ENCODE assay signal across 13 cellular contexts in genomic region chr15:57149196-57149595, GRCh38.
DNase-seq lines count a peak whose midpoint lies in the region; ATAC-seq and TF ChIP-seq lines count a peak whose summit lies in the region.
"Had no signal": no experiment of that assay in that cellular context is flagged by ENCODE, and none has a peak within 500 bp of the region (broad histone marks: within the 10 kb centered on the region; RNA-seq: fewer than 3 reads in every experiment).

No MANE protein-coding gene starts in this region.

- no peak overlapping the region for H3K4me3 ChIP-seq in ascending aorta
- no peak overlapping the region for H3K4me3 ChIP-seq in fibroblast of pulmonary artery (replicated peaks; ENCODE audit: low read depth, low read length)
- no peak overlapping the region for H3K4me3 ChIP-seq in psoas muscle
- H3K4me3 ChIP-seq in lower leg skin (ENCODE audit: low read depth, poor library complexity, severe bottlenecking) = no peak overlapping the region
- H3K4me3 ChIP-seq: dorsolateral prefrontal cortex had no signal

- peak overlapping the region; percentile 54 to 65 for H3K27ac ChIP-seq in ascending aorta
- no peak overlapping the region for H3K27ac ChIP-seq in psoas muscle

- H3K9me3 Mint-ChIP-seq in HFFc6 = peaks cover 21% of the 10 kb centered on the region

- ATAC-seq in psoas muscle = peak in 3 of 4 donors; percentile 43 to 78 (median 55)

- H3K36me3 ChIP-seq in ascending aorta = peaks cover 0 to 3% of the 10 kb centered on the region in 2 donors
- H3K36me3 ChIP-seq in psoas muscle (ENCODE audit: insufficient read depth in 1 of 2, low read depth in 1 of 2) = no peaks in the 10 kb centered on the region

- peaks cover 58% of the 10 kb centered on the region for H3K4me1 Mint-ChIP-seq in HFFc6 (ENCODE audit: low read depth)

- peaks cover 3% of the 10 kb centered on the region; the same call in 1 of the 2 replicates for H3K27me3 Mint-ChIP-seq in HFFc6 (ENCODE audit: insufficient read depth)
- H3K27me3 Mint-ChIP-seq: activated CD4-positive, alpha-beta T cell treated with anti-CD3 and anti-CD28 coated beads, Interleukin-2, amount 10 ng/mL, durations not matched to agents 24 days and 14 days had no signal

- peaks cover 7 to 28% of the 10 kb centered on the region in 2 donors for H3K4me1 ChIP-seq in ascending aorta
- peaks cover 51% of the 10 kb centered on the region for H3K4me1 ChIP-seq in psoas muscle

- TF ChIP-seq CTCF in HFFc6 (IDR thresholded peaks at IDR 0.05) (no peak), ascending aorta (IDR thresholded peaks at IDR 0.05) (no peak), fibroblast of pulmonary artery (IDR thresholded peaks at IDR 0.05; ENCODE audit: low read length, missing control alignments) (no peak), psoas muscle (IDR thresholded peaks at IDR 0.05) (no peak), lower leg skin (IDR thresholded peaks at IDR 0.05) (no peak)

- no peak overlapping the region; the same call in 1 of the 2 replicates for H3K27ac Mint-ChIP-seq in HFFc6
- H3K27ac Mint-ChIP-seq: activated CD4-positive, alpha-beta T cell treated with anti-CD3 and anti-CD28 coated beads, Interleukin-2, amount 10 ng/mL, durations not matched to agents 24 days and 14 days had no signal

- no peak overlapping the region for H3K4me3 Mint-ChIP-seq in HFFc6
- H3K4me3 Mint-ChIP-seq: activated CD4-positive, alpha-beta T cell treated with anti-CD3 and anti-CD28 coated beads, Interleukin-2, amount 10 ng/mL, durations not matched to agents 24 days and 14 days; CD14-positive monocyte had no signal

- H3K9me3 ChIP-seq in ascending aorta (peaks cover 8 to 15% of the 10 kb centered on the region in 2 donors), psoas muscle (peaks cover 13% of the 10 kb centered on the region)

- intact Hi-C loops in ascending aorta (cut with DNase I) = loop anchor here (5.0 to 10.0 kb wide), 4 partner anchors 63 to 654 kb away; partner anchors contain the start of gene TCF12
- intact Hi-C loops in psoas muscle (cut with DNase I) = loop anchor here (5.0 to 10.0 kb wide), 4 partner anchors 63 to 376 kb away; no protein-coding TSS in a partner anchor
- intact Hi-C loops in lower leg skin (cut with DNase I; ENCODE audit: low total_unique reads) = loop anchor here (5.0 kb wide), 1 partner anchor 158 kb away; no protein-coding TSS in a partner anchor

- no peak for TF ChIP-seq POLR2A in lower leg skin (IDR thresholded peaks at IDR 0.05)

- H3K27me3 ChIP-seq in ascending aorta (no peaks in the 10 kb centered on the region), psoas muscle (ENCODE audit: insufficient read depth in 3 of 3, low read length in 2 of 3) (no peaks in the 10 kb centered on the region)
- H3K27me3 ChIP-seq: dorsolateral prefrontal cortex had no signal

- peaks cover 23% of the 10 kb centered on the region for H3K36me3 Mint-ChIP-seq in HFFc6 (ENCODE audit: low read depth)

- DNase-seq in HFFc6 (peak; percentile 12), ascending aorta (ENCODE audit: low spot score in 2 of 2) (no peak), fibroblast of pulmonary artery (ENCODE audit: low read depth) (peak; percentile 79), psoas muscle (no peak), NCI-H446 (lab: John Stamatoyannopoulos, UW) (no peak), lower leg skin (ENCODE audit: low spot score in 2 of 2) (no peak)
- DNase-seq in activated effector memory CD4-positive, alpha-beta T cell treated with anti-CD3 and anti-CD28 coated beads, Interleukin-2, amount 50 U/mL, for 16 hours = no peak
- DNase-seq in activated CD4-positive, alpha-beta T cell treated with anti-CD3 and anti-CD28 coated beads, Interleukin-2, amount 50 U/mL, for 4 hours = no peak
- DNase-seq: activated CD4-positive, alpha-beta T cell treated with anti-CD3 and anti-CD28 coated beads, Interleukin-2, amount 10 ng/mL, durations not matched to agents 24 days and 14 days; DND-41; dorsolateral prefrontal cortex; SIG-M5 had no signal

Comparison
In these comparisons a context has a peak if more than half of its experiments do, and no peak if none do; other contexts are left out.
1. DNase-seq: peak in HFFc6 (single experiment) and fibroblast of pulmonary artery (single experiment); none in ascending aorta (0 of 2), psoas muscle (0 of 2), NCI-H446 (0 of 2), lower leg skin (0 of 2), activated effector memory CD4-positive, alpha-beta T cell treated with anti-CD3 and anti-CD28 coated beads, Interleukin-2, amount 50 U/mL, for 16 hours (single experiment) and activated CD4-positive, alpha-beta T cell treated with anti-CD3 and anti-CD28 coated beads, Interleukin-2, amount 50 U/mL, for 4 hours (0 of 2).